1 cellular context compared by ENCODE assay signal in the genomic region with DNA sequence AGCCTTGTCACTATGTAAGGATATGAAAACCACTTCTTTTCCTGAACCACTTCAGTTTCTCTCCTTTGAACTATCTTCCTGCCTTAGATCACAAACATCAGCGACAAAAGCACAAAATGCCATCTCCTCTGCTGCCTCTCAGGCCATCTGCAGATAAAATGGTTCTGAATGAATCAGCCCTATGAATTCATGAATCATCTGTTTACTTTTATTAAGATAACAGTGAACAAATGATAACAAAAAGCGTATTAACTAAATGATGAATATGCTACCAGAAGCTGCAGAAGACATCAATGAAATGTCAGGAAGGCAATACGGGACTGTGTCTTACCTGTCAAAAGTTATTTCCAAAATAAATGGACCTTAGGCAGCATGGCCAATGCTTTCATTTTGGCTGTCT.
TF ChIP-seq lines count a peak whose summit lies in the region.

No MANE protein-coding gene starts in this region.

TF ChIP-seq in GM12878, 131 proteins besides CTCF, POLR2A, EP300 and RAD21 (continued from another document):
- no peak for TF ChIP-seq PRDM15 (CRISPR knock-in tag; IDR thresholded peaks at IDR 0.05)
- TF ChIP-seq TBL1XR1 (IDR thresholded peaks at IDR 0.05; ENCODE audit: low read depth, low read length), result no peak
- no peak for TF ChIP-seq PKNOX1 (IDR thresholded peaks at IDR 0.05)
- TF ChIP-seq, protein P1, sequence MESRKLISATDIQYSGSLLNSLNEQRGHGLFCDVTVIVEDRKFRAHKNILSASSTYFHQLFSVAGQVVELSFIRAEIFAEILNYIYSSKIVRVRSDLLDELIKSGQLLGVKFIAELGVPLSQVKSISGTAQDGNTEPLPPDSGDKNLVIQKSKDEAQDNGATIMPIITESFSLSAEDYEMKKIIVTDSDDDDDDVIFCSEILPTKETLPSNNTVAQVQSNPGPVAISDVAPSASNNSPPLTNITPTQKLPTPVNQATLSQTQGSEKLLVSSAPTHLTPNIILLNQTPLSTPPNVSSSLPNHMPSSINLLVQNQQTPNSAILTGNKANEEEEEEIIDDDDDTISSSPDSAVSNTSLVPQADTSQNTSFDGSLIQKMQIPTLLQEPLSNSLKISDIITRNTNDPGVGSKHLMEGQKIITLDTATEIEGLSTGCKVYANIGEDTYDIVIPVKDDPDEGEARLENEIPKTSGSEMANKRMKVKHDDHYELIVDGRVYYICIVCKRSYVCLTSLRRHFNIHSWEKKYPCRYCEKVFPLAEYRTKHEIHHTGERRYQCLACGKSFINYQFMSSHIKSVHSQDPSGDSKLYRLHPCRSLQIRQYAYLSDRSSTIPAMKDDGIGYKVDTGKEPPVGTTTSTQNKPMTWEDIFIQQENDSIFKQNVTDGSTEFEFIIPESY (IDR thresholded peaks at IDR 0.05), result no peak
- TF ChIP-seq, protein P2, sequence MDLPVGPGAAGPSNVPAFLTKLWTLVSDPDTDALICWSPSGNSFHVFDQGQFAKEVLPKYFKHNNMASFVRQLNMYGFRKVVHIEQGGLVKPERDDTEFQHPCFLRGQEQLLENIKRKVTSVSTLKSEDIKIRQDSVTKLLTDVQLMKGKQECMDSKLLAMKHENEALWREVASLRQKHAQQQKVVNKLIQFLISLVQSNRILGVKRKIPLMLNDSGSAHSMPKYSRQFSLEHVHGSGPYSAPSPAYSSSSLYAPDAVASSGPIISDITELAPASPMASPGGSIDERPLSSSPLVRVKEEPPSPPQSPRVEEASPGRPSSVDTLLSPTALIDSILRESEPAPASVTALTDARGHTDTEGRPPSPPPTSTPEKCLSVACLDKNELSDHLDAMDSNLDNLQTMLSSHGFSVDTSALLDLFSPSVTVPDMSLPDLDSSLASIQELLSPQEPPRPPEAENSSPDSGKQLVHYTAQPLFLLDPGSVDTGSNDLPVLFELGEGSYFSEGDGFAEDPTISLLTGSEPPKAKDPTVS (IDR thresholded peaks at IDR 0.05; ENCODE audit: low read depth, low read length), result no peak
- TF ChIP-seq MXI1 (IDR thresholded peaks at IDR 0.05; ENCODE audit: low read depth, low read length), result no peak
- no peak for TF ChIP-seq FOXK2 (IDR thresholded peaks at IDR 0.05)
- no peak for TF ChIP-seq ZBED1 (IDR thresholded peaks at IDR 0.05; ENCODE audit: borderline replicate concordance)
- no peak for TF ChIP-seq MYC (IDR thresholded peaks at IDR 0.05; ENCODE audit: insufficient read depth, insufficient read length, insufficient replicate concordance, low read length, severe bottlenecking)
- TF ChIP-seq ATF2 (IDR thresholded peaks at IDR 0.05; ENCODE audit: low read length), result no peak
- no peak for TF ChIP-seq PBX3 (IDR thresholded peaks at IDR 0.05; ENCODE audit: insufficient replicate concordance, low read depth, low read length)
- no peak for TF ChIP-seq GATAD2B (conservative IDR thresholded peaks at IDR 0.05; ENCODE audit: low read depth)
- TF ChIP-seq GABPA (IDR thresholded peaks at IDR 0.05; ENCODE audit: low read depth), result no peak
- TF ChIP-seq STAT1 (conservative IDR thresholded peaks at IDR 0.05), result no peak
- no peak for TF ChIP-seq RFX5 (IDR thresholded peaks at IDR 0.05; ENCODE audit: low read depth, low read length)
- TF ChIP-seq RUNX3 (IDR thresholded peaks at IDR 0.05; ENCODE audit: low read length), result no peak
- no peak for TF ChIP-seq PAX5 (IDR thresholded peaks at IDR 0.05; ENCODE audit: borderline replicate concordance, low read depth, low read length)
